8 cellular contexts compared by ENCODE assay signal in genomic region chr2:113894156-113894743, GRCh38. TPM values are rescaled to one million over a fixed set of nuclear protein-coding genes. Genes with fewer than 3 reads are reported as not detected.
DNase-seq lines count a peak whose midpoint lies in the region; ATAC-seq and TF ChIP-seq lines count a peak whose summit lies in the region.

No MANE protein-coding gene starts in this region.

- POLR2A ChIA-PET in AG04449 (lab: Yijun Ruan, JAX): interaction anchor here (1.2 kb wide), 2 partner anchors 75 to 138 kb away, joined by 4 to 6 read pairs; partner anchors contain the start of gene SLC35F5
- POLR2A ChIA-PET in activated CD8-positive, alpha-beta T cell treated with anti-CD3 and anti-CD28 coated beads for 36 hours (lab: Charles Lee): interaction anchor here (1.3 to 6.8 kb wide), 5 partner anchors 8 to 138 kb away, joined by 3 to 35 read pairs (median 4); partner anchors contain the start of gene SLC35F5

- no peak for ATAC-seq in activated CD8-positive, alpha-beta T cell treated with anti-CD3 and anti-CD28 coated beads for 36 hours
- no peak for ATAC-seq in HG03354 (IDR thresholded peaks at IDR 0.05; ENCODE audit: poor library complexity, severe bottlenecking, unreplicated experiment)

- H3K27ac Mint-ChIP-seq in HFFc6: peak overlapping the region; percentile 97
- peak overlapping the region; percentile 88 for H3K27ac Mint-ChIP-seq in activated CD8-positive, alpha-beta T cell treated with anti-CD3 and anti-CD28 coated beads for 36 hours

- H3K4me1 Mint-ChIP-seq in HFFc6 (ENCODE audit: low read depth): peaks cover 78% of the 10 kb centered on the region
- peaks cover 67% of the 10 kb centered on the region for H3K4me1 Mint-ChIP-seq in activated CD8-positive, alpha-beta T cell treated with anti-CD3 and anti-CD28 coated beads for 36 hours (ENCODE audit: low read depth)

- peaks cover 4% of the 10 kb centered on the region for H3K27me3 Mint-ChIP-seq in HFFc6 (ENCODE audit: insufficient read depth)
- no peaks in the 10 kb centered on the region for H3K27me3 Mint-ChIP-seq in activated CD8-positive, alpha-beta T cell treated with anti-CD3 and anti-CD28 coated beads for 36 hours

- H3K36me3 Mint-ChIP-seq in HFFc6 (ENCODE audit: low read depth): peaks cover 51% of the 10 kb centered on the region
- peaks cover 57% of the 10 kb centered on the region for H3K36me3 Mint-ChIP-seq in activated CD8-positive, alpha-beta T cell treated with anti-CD3 and anti-CD28 coated beads for 36 hours (ENCODE audit: low read depth)

- intact Hi-C loops in activated CD8-positive, alpha-beta T cell treated with anti-CD3 and anti-CD28 coated beads for 36 hours (cut with micrococcal nuclease): loop anchor here (5.0 to 10.0 kb wide), 2 partner anchors 83 to 199 kb away; no protein-coding TSS in a partner anchor

- H3K4me3 ChIP-seq in AG04449 (ENCODE audit: low read depth, low read length): no peak overlapping the region

- H3K9me3 Mint-ChIP-seq in HFFc6: no peaks in the 10 kb centered on the region
- H3K9me3 Mint-ChIP-seq in activated CD8-positive, alpha-beta T cell treated with anti-CD3 and anti-CD28 coated beads for 36 hours: no peaks in the 10 kb centered on the region

- peak overlapping the region; percentile 96 for H3K4me3 Mint-ChIP-seq in HFFc6
- H3K4me3 Mint-ChIP-seq in activated CD8-positive, alpha-beta T cell treated with anti-CD3 and anti-CD28 coated beads for 36 hours: peak overlapping the region; percentile 99

- peak; percentile 47 for DNase-seq in AG04449 (ENCODE audit: low read depth, low spot score)
- DNase-seq in HFFc6: peak; percentile 86
- no peak for DNase-seq in activated CD8-positive, alpha-beta T cell treated with anti-CD3 and anti-CD28 coated beads for 36 hours
- DNase-seq in kidney glomerular epithelial cell (lab: John Stamatoyannopoulos, UW): peak; percentile 64
- no peak for DNase-seq in NCI-H146 treated with DMSO at 0.1 percent for 48 hours (lab: John Stamatoyannopoulos, UW; ENCODE audit: unreplicated experiment)
- no peak for DNase-seq in NCI-H1105 (lab: John Stamatoyannopoulos, UW)
- no peak for DNase-seq in NCI-H526 (lab: John Stamatoyannopoulos, UW)

- TF ChIP-seq CTCF in AG04449 (IDR thresholded peaks at IDR 0.05; ENCODE audit: insufficient read depth, low read length, missing control alignments) (no peak), HFFc6 (IDR thresholded peaks at IDR 0.05) (no peak)
- TF ChIP-seq CTCF in activated CD8-positive, alpha-beta T cell treated with anti-CD3 and anti-CD28 coated beads for 36 hours (IDR thresholded peaks at IDR 0.05): no peak

- CTCF ChIA-PET in AG04449 (lab: Yijun Ruan, JAX): interaction anchor here (0.9 to 1.1 kb wide), 2 partner anchors 8 to 23 kb away, joined by 3 read pairs; no protein-coding TSS in a partner anchor
- CTCF ChIA-PET in activated CD8-positive, alpha-beta T cell treated with anti-CD3 and anti-CD28 coated beads for 36 hours (lab: Charles Lee): interaction anchor here (1.0 to 3.7 kb wide), 6 partner anchors 8 to 178 kb away, joined by 3 to 17 read pairs (median 5); partner anchors contain the start of gene SLC35F5

RNA-seq across cellular contexts. Expression of gene ACTR3, which starts 4.4 kb away (rescaled TPM):
- 100 to 1,000 TPM; 562 to 663 (median 628) TPM for total RNA-seq in HFFc6 (2021; fragmentation: NEBNext Ultra II Directional; extraction: Animal tissue kit (Norgen Biotek cat#: 25700))
- 100 to 1,000 TPM; 442 to 449 TPM for total RNA-seq in activated CD8-positive, alpha-beta T cell treated with anti-CD3 and anti-CD28 coated beads for 36 hours

Comparison
In these comparisons a context has a peak if more than half of its experiments do, and no peak if none do; other contexts are left out.
1. DNase-seq: peak in AG04449 (single experiment), HFFc6 (single experiment) and kidney glomerular epithelial cell (single experiment); none in activated CD8-positive, alpha-beta T cell treated with anti-CD3 and anti-CD28 coated beads for 36 hours (single experiment), NCI-H146 treated with DMSO at 0.1 percent for 48 hours (single experiment), NCI-H1105 (single experiment) and NCI-H526 (0 of 2).